In the genomic region with DNA sequence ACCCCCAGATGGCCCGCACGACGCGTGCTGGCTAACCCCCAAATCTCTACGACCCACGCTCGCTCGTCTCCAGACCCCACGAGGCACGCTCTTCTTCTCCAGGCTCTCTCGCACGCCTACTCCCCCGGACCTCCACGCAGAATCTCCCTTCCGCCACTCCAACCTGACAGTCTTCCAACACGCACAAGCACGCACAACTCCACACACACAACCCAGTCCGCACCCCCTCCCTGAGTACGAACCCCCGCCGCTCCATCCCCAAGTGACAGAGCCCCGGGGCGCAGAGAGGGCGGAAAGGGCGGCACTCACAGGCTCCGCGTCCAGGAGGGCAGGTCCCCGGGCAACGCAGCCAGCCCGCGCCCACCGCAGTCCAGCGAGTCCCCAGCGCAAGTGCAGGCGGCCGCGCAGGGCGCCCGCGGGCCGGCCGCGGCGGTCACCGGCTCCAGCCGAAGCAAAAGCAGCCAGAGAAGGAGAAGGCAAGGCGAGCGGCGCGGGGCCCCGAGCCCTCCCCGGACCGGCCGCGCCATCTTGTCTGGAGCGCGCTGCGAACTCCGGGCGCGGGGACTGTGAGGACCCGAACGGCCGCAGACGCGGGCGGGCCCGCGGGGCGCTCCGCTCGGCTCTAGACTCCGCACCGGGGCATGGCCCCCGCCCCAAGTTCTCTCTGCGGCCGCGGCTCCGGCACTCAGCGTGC, we compare ENCODE assay signal across 8 cellular contexts. TPM values are rescaled to one million over a fixed set of nuclear protein-coding genes. Genes with fewer than 3 reads are reported as not detected.
DNase-seq lines count a peak whose midpoint lies in the region; ATAC-seq and TF ChIP-seq lines count a peak whose summit lies in the region.

No MANE protein-coding gene starts in this region.

- no peaks in the 10 kb centered on the region for H3K9me3 Mint-ChIP-seq in T-helper 1 cell treated with Interleukin-12 subunit alpha and Interleukin-12 subunit beta and Interleukin-4 antibody, amounts not matched to agents 30 μg/mL and 1 μg/mL, for 36 hours

- peak overlapping the region; percentile 89 for H3K27ac Mint-ChIP-seq in T-helper 1 cell treated with Interleukin-12 subunit alpha and Interleukin-12 subunit beta and Interleukin-4 antibody, amounts not matched to agents 30 μg/mL and 1 μg/mL, for 36 hours

- peak overlapping the region; percentile 93 for H3K27ac ChIP-seq in breast epithelium
- H3K27ac ChIP-seq in layer of hippocampus (ENCODE audit: low read depth, low read length), result peak overlapping the region; percentile 90

- peak; percentile 27 for DNase-seq in NCI-H2227 (lab: John Stamatoyannopoulos, UW; ENCODE audit: unreplicated experiment)
- no peak for DNase-seq in NCI-H2227 treated with DMSO at 0.1 percent for 48 hours (lab: John Stamatoyannopoulos, UW)
- peak in 1 of 2 donors; percentile 57 for DNase-seq in breast epithelium (ENCODE audit: low spot score in 2 of 2)
- peak; percentile 58 for DNase-seq in stimulated activated CD4-positive, alpha-beta T cell treated with anti-CD3 and anti-CD28 coated beads, Interleukin-4, amount 100 ng/mL, for 24 hours
- no peak for DNase-seq in LoVo (ENCODE audit: low spot score)

- H3K36me3 Mint-ChIP-seq in T-helper 1 cell treated with Interleukin-12 subunit alpha and Interleukin-12 subunit beta and Interleukin-4 antibody, amounts not matched to agents 30 μg/mL and 1 μg/mL, for 36 hours (ENCODE audit: low read depth), result peaks cover 14% of the 10 kb centered on the region

- no peaks in the 10 kb centered on the region for H3K27me3 ChIP-seq in breast epithelium
- no peaks in the 10 kb centered on the region for H3K27me3 ChIP-seq in layer of hippocampus (ENCODE audit: control insufficient read depth, insufficient read depth, low read length)

- H3K4me1 Mint-ChIP-seq in T-helper 1 cell treated with Interleukin-12 subunit alpha and Interleukin-12 subunit beta and Interleukin-4 antibody, amounts not matched to agents 30 μg/mL and 1 μg/mL, for 36 hours (ENCODE audit: low read depth), result peaks cover 68% of the 10 kb centered on the region

- no peak for TF ChIP-seq POLR2A in breast epithelium (IDR thresholded peaks at IDR 0.05)

- H3K27me3 Mint-ChIP-seq in T-helper 1 cell treated with Interleukin-12 subunit alpha and Interleukin-12 subunit beta and Interleukin-4 antibody, amounts not matched to agents 30 μg/mL and 1 μg/mL, for 36 hours (ENCODE audit: low read depth), result peaks cover 19% of the 10 kb centered on the region

- peak; percentile 19 for ATAC-seq in HG02840 (IDR thresholded peaks at IDR 0.05; ENCODE audit: low FRiP score, unreplicated experiment)

- H3K4me3 ChIP-seq in breast epithelium, result peak overlapping the region; percentile 82 to 99 (median 96)

- peaks cover 0 to 2% of the 10 kb centered on the region in 2 donors for H3K4me1 ChIP-seq in breast epithelium

- H3K9me3 ChIP-seq in breast epithelium, result no peaks in the 10 kb centered on the region

- H3K36me3 ChIP-seq in breast epithelium, result no peaks in the 10 kb centered on the region

- H3K4me3 Mint-ChIP-seq in T-helper 1 cell treated with Interleukin-12 subunit alpha and Interleukin-12 subunit beta and Interleukin-4 antibody, amounts not matched to agents 30 μg/mL and 1 μg/mL, for 36 hours, result peak overlapping the region; percentile 98

- no peak for TF ChIP-seq CTCF in breast epithelium (IDR thresholded peaks at IDR 0.05)

- intact Hi-C loops in breast epithelium (cut with DNase I; ENCODE audit: low total_unique reads), result no loop called here

RNA-seq across cellular contexts. Expression of a gene that starts 0.8 kb away (rescaled TPM):
- 100 to 1,000 TPM in 2 of 3 donors, 10 to 100 TPM in 1; 66.1 to 227 (median 131) TPM for total RNA-seq in breast epithelium

Comparison
In these comparisons a context has a peak if more than half of its experiments do, and no peak if none do; other contexts are left out.
1. DNase-seq: peak in NCI-H2227 (single experiment) and stimulated activated CD4-positive, alpha-beta T cell treated with anti-CD3 and anti-CD28 coated beads, Interleukin-4, amount 100 ng/mL, for 24 hours (single experiment); none in NCI-H2227 treated with DMSO at 0.1 percent for 48 hours (single experiment) and LoVo (single experiment).